Comparison of ENCODE assay signal across 19 cellular contexts in genomic region chr6:45722876-45723275, GRCh38.
A peak's percentile ranks its signal among the peaks of the same experiment; 100 is the strongest.
DNase-seq lines count a peak whose midpoint lies in the region; ATAC-seq, FAIRE-seq and TF ChIP-seq lines count a peak whose summit lies in the region.
"Had no signal": no experiment of that assay in that cellular context is flagged by ENCODE, and none has a peak within 500 bp of the region (broad histone marks: within the 10 kb centered on the region; RNA-seq: fewer than 3 reads in every experiment).

No MANE protein-coding gene starts in this region.

- H3K36me3 ChIP-seq in bronchial epithelial cell (ENCODE audit: control insufficient read depth, insufficient read depth, low read length) (no peaks in the 10 kb centered on the region), lung (ENCODE audit: control insufficient read depth in 2 of 2, insufficient read depth in 2 of 2, low read length in 2 of 2) (no peaks in the 10 kb centered on the region)

- no peak overlapping the region for H3K27ac ChIP-seq in lung (ENCODE audit: low read depth in 1 of 2, low read length in 1 of 2)

- DNase-seq in EL (peak; percentile 23), M059J (ENCODE audit: low read depth) (peak; percentile 38), bronchial epithelial cell (ENCODE audit: low read depth) (peak; percentile 64), lung (ENCODE audit: low spot score) (no peak), NCI-H1417 (lab: John Stamatoyannopoulos, UW) (no peak)
- DNase-seq: 8988T; CD4-positive, CD25-positive, alpha-beta regulatory T cell; DMS53; Karpas-422; NCI-H1092 treated with DMSO at 0.1 percent for 48 hours; NCI-H1694; NCI-H510A; NCI-H748 treated with DMSO at 0.1 percent for 48 hours; NK-92 treated with Interleukin-12 subunit alpha and Interleukin-12 subunit beta, amount 100 ng/mL, for 24 hours; SHP77 treated with DMSO at 0.1 percent for 48 hours; SK-N-SH had no signal

- TF ChIP-seq CTCF in bronchial epithelial cell (IDR thresholded peaks at IDR 0.05; ENCODE audit: insufficient read depth, low read length, severe bottlenecking) (no peak), lung (IDR thresholded peaks at IDR 0.05; ENCODE audit: control extremely low read depth, extremely low read depth) (no peak)

- 79 to 95% methylated on average over 2 of the region's 2 CpGs for WGBS in lung, 2 donors

- H3K27me3 ChIP-seq in bronchial epithelial cell (ENCODE audit: control insufficient read depth, insufficient read depth, low read length) (no peaks in the 10 kb centered on the region), lung (ENCODE audit: control insufficient read depth, insufficient read depth) (no peaks in the 10 kb centered on the region)

- no peak for FAIRE-seq in bronchial epithelial cell (lab: Jason Lieb, UNC)

- H3K4me3 ChIP-seq in bronchial epithelial cell (ENCODE audit: low read depth, low read length), result no peak overlapping the region
- no peak overlapping the region for H3K4me3 ChIP-seq in lung

- peaks cover 0 to 2% of the 10 kb centered on the region in 2 donors for H3K9me3 ChIP-seq in lung (ENCODE audit: control insufficient read depth in 2 of 2, insufficient read depth in 1 of 2, low read length in 1 of 2)
- H3K9me3 ChIP-seq: SK-N-SH had no signal

- peak; percentile 55 for ATAC-seq in lung (ENCODE audit: insufficient read depth, low FRiP score)
- no peak for ATAC-seq in HG02759 (IDR thresholded peaks at IDR 0.05; ENCODE audit: unreplicated experiment)
- ATAC-seq in HG02852 (IDR thresholded peaks at IDR 0.05; ENCODE audit: unreplicated experiment), result no peak
- no peak for ATAC-seq in HG03135 (IDR thresholded peaks at IDR 0.05; ENCODE audit: unreplicated experiment)

- H3K4me1 ChIP-seq in lung (ENCODE audit: control insufficient read depth in 2 of 2, insufficient read depth in 2 of 2, low read length in 2 of 2), result peaks cover 0 to 2% of the 10 kb centered on the region in 2 donors

Comparison
In these comparisons a context has a peak if more than half of its experiments do, and no peak if none do; other contexts are left out.
1. DNase-seq: peak in EL (single experiment), M059J (single experiment) and bronchial epithelial cell (single experiment); none in lung (single experiment) and NCI-H1417 (0 of 3).